In the genomic region with DNA sequence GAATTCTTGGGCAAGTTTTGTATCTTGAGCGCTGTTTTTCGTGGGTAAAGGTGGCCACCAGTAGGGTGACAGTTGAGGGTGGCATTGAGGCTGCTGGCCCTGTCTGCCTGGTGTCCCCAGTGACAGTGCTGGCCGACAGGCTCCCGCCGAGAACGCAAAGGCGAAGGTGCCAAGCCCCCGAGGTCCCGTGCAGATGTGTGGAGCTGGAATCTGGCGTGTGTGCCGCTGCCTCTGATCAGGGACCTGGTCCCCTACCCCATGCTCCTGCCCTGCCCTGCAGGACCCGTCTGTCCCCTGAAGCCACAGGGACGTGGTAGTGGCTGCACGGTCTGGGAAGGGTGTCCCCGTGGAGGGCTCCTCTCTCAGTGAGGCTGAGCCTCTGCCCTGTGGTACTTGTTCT, we compare ENCODE assay signal across 15 cellular contexts. TPM values are rescaled to one million over a fixed set of nuclear protein-coding genes. Genes with fewer than 3 reads are reported as not detected.
DNase-seq lines count a peak whose midpoint lies in the region; ATAC-seq and TF ChIP-seq lines count a peak whose summit lies in the region.
"Had no signal": no experiment of that assay in that cellular context is flagged by ENCODE, and none has a peak within 500 bp of the region (broad histone marks: within the 10 kb centered on the region; RNA-seq: fewer than 3 reads in every experiment).

No MANE protein-coding gene starts in this region.

- H3K4me3 Mint-ChIP-seq in CD14-positive monocyte = no peak overlapping the region
- peak overlapping the region; percentile 23 for H3K4me3 Mint-ChIP-seq in activated naive CD8-positive, alpha-beta T cell treated with anti-CD3 and anti-CD28 coated beads for 36 hours
- peak overlapping the region; percentile 97 for H3K4me3 Mint-ChIP-seq in natural killer cell treated with Interleukin-12 subunit alpha and Interleukin-12 subunit beta and Interleukin-15 and Interleukin-18, amount 100 ng/mL, for 72 hours

- peaks cover 39 to 52% of the 10 kb centered on the region in 2 donors for H3K36me3 Mint-ChIP-seq in CD14-positive monocyte
- peaks cover 29% of the 10 kb centered on the region for H3K36me3 Mint-ChIP-seq in activated naive CD8-positive, alpha-beta T cell treated with anti-CD3 and anti-CD28 coated beads for 36 hours
- peaks cover 7% of the 10 kb centered on the region for H3K36me3 Mint-ChIP-seq in natural killer cell treated with Interleukin-12 subunit alpha and Interleukin-12 subunit beta and Interleukin-15 and Interleukin-18, amount 100 ng/mL, for 72 hours

- DNase-seq in CD14-positive monocyte (ENCODE audit: low spot score) (no peak), GM06990 (ENCODE audit: extremely low read depth, insufficient read length) (peak; percentile 13), NCI-H345 (lab: John Stamatoyannopoulos, UW) (no peak), EL (no peak), NCI-H2196 (lab: John Stamatoyannopoulos, UW; ENCODE audit: unreplicated experiment) (no peak)
- DNase-seq in activated naive CD8-positive, alpha-beta T cell treated with anti-CD3 and anti-CD28 coated beads for 36 hours = no peak
- no peak for DNase-seq in natural killer cell treated with Interleukin-12 subunit alpha and Interleukin-12 subunit beta and Interleukin-15 and Interleukin-18, amount 100 ng/mL, for 72 hours (ENCODE audit: low spot score)
- DNase-seq: brain microvascular endothelial cell; effector CD4-positive, alpha-beta T cell; GOT3; MG63; NCI-H2029 treated with DMSO at 0.1 percent for 48 hours; NCI-H82 had no signal

- peaks cover 31% of the 10 kb centered on the region for H3K4me1 Mint-ChIP-seq in CD14-positive monocyte
- H3K4me1 Mint-ChIP-seq in activated naive CD8-positive, alpha-beta T cell treated with anti-CD3 and anti-CD28 coated beads for 36 hours = peaks cover 18% of the 10 kb centered on the region
- H3K4me1 Mint-ChIP-seq in natural killer cell treated with Interleukin-12 subunit alpha and Interleukin-12 subunit beta and Interleukin-15 and Interleukin-18, amount 100 ng/mL, for 72 hours (ENCODE audit: low read depth in 2 of 2) = peaks cover 19 to 29% of the 10 kb centered on the region in 2 donors

- TF ChIP-seq CTCF in CD14-positive monocyte (IDR thresholded peaks at IDR 0.05) (no peak), GM06990 (IDR thresholded peaks at IDR 0.05; ENCODE audit: insufficient read depth, low read length, poor library complexity, severe bottlenecking) (no peak)

- H3K27ac Mint-ChIP-seq in CD14-positive monocyte = peak overlapping the region in 4 of 7 donors; percentile 13 to 69 (median 53)
- peak overlapping the region; percentile 28 for H3K27ac Mint-ChIP-seq in activated naive CD8-positive, alpha-beta T cell treated with anti-CD3 and anti-CD28 coated beads for 36 hours
- H3K27ac Mint-ChIP-seq in natural killer cell treated with Interleukin-12 subunit alpha and Interleukin-12 subunit beta and Interleukin-15 and Interleukin-18, amount 100 ng/mL, for 72 hours = no peak overlapping the region

- H3K36me3 ChIP-seq in GM06990 (ENCODE audit: control insufficient read depth, insufficient read depth, low read length) = peaks cover 36% of the 10 kb centered on the region

- intact Hi-C loops in CD14-positive monocyte (cut with micrococcal nuclease) = loop anchor here in 1 of 2 donors (5.0 kb wide), 1 partner anchor 34 kb away; no protein-coding TSS in a partner anchor

- H3K27me3 Mint-ChIP-seq in CD14-positive monocyte (ENCODE audit: low read depth in 3 of 3) = no peaks in the 10 kb centered on the region
- H3K27me3 Mint-ChIP-seq in activated naive CD8-positive, alpha-beta T cell treated with anti-CD3 and anti-CD28 coated beads for 36 hours = no peaks in the 10 kb centered on the region
- no peaks in the 10 kb centered on the region for H3K27me3 Mint-ChIP-seq in natural killer cell treated with Interleukin-12 subunit alpha and Interleukin-12 subunit beta and Interleukin-15 and Interleukin-18, amount 100 ng/mL, for 72 hours

- H3K4me3 ChIP-seq in GM06990 (replicated peaks; ENCODE audit: low read depth, low read length) = no peak overlapping the region
- H3K4me3 ChIP-seq: MG63 had no signal

- no peaks in the 10 kb centered on the region for H3K27me3 ChIP-seq in GM06990 (replicated peaks; ENCODE audit: control insufficient read depth, insufficient read depth, low read length)
- H3K27me3 ChIP-seq: brain microvascular endothelial cell, MG63 had no signal

- peaks cover 0 to 2% (median 0%) of the 10 kb centered on the region in 7 donors for H3K9me3 Mint-ChIP-seq in CD14-positive monocyte
- H3K9me3 Mint-ChIP-seq in activated naive CD8-positive, alpha-beta T cell treated with anti-CD3 and anti-CD28 coated beads for 36 hours = peaks cover 5% of the 10 kb centered on the region
- H3K9me3 Mint-ChIP-seq in natural killer cell treated with Interleukin-12 subunit alpha and Interleukin-12 subunit beta and Interleukin-15 and Interleukin-18, amount 100 ng/mL, for 72 hours = no peaks in the 10 kb centered on the region

- ATAC-seq in natural killer cell treated with Interleukin-12 subunit alpha and Interleukin-12 subunit beta and Interleukin-15 and Interleukin-18, amount 100 ng/mL, for 72 hours = no peak

RNA-seq across cellular contexts. Expression of a gene that starts 3.5 kb away (rescaled TPM):
- polyA plus RNA-seq in CD14-positive monocyte = 10 to 100 TPM; 76.8 to 88.8 TPM
- 100 to 1,000 TPM; 280 to 282 TPM for total RNA-seq in activated naive CD8-positive, alpha-beta T cell treated with anti-CD3 and anti-CD28 coated beads for 36 hours
- 100 to 1,000 TPM; 202 to 246 TPM for total RNA-seq in natural killer cell treated with Interleukin-12 subunit alpha and Interleukin-12 subunit beta and Interleukin-15 and Interleukin-18, amount 100 ng/mL, for 72 hours

RNA-seq across cellular contexts. Expression of a gene that starts 20.5 kb away (rescaled TPM):
- polyA plus RNA-seq in CD14-positive monocyte = not detected
- under 1 TPM; 0.12 to 0.46 TPM for total RNA-seq in activated naive CD8-positive, alpha-beta T cell treated with anti-CD3 and anti-CD28 coated beads for 36 hours
- total RNA-seq in natural killer cell treated with Interleukin-12 subunit alpha and Interleukin-12 subunit beta and Interleukin-15 and Interleukin-18, amount 100 ng/mL, for 72 hours = under 1 TPM; 0.17 to 0.31 TPM

RNA-seq across cellular contexts. Expression of a gene that starts 38.8 kb away (rescaled TPM):
- polyA plus RNA-seq in CD14-positive monocyte = 10 to 100 TPM; 48.2 to 73.1 TPM
- total RNA-seq in activated naive CD8-positive, alpha-beta T cell treated with anti-CD3 and anti-CD28 coated beads for 36 hours = 10 to 100 TPM; 80.3 to 82.6 TPM
- 100 to 1,000 TPM in 1 of 2 donors, 10 to 100 TPM in 1; 57.4 to 108 TPM for total RNA-seq in natural killer cell treated with Interleukin-12 subunit alpha and Interleukin-12 subunit beta and Interleukin-15 and Interleukin-18, amount 100 ng/mL, for 72 hours

RNA-seq across cellular contexts. Expression of a gene that starts 38.8 kb away (rescaled TPM):
- polyA plus RNA-seq in CD14-positive monocyte = 10 to 100 TPM; 74.7 to 82.5 TPM
- 10 to 100 TPM; 19.2 to 19.7 TPM for total RNA-seq in activated naive CD8-positive, alpha-beta T cell treated with anti-CD3 and anti-CD28 coated beads for 36 hours
- total RNA-seq in natural killer cell treated with Interleukin-12 subunit alpha and Interleukin-12 subunit beta and Interleukin-15 and Interleukin-18, amount 100 ng/mL, for 72 hours = 10 to 100 TPM; 36.1 to 38.9 TPM

RNA-seq across cellular contexts. Expression of a gene that starts 57.0 kb away (rescaled TPM):
- polyA plus RNA-seq in CD14-positive monocyte = not detected
- total RNA-seq in activated naive CD8-positive, alpha-beta T cell treated with anti-CD3 and anti-CD28 coated beads for 36 hours = not detected
- total RNA-seq in natural killer cell treated with Interleukin-12 subunit alpha and Interleukin-12 subunit beta and Interleukin-15 and Interleukin-18, amount 100 ng/mL, for 72 hours = not detected
- total RNA-seq: G401, mesenteric fat pad had no signal

Comparison
In these comparisons a context has a peak if more than half of its experiments do, and no peak if none do; other contexts are left out.
1. H3K27ac Mint-ChIP-seq: peak in CD14-positive monocyte (4 of 7) and activated naive CD8-positive, alpha-beta T cell treated with anti-CD3 and anti-CD28 coated beads for 36 hours (single experiment); none in natural killer cell treated with Interleukin-12 subunit alpha and Interleukin-12 subunit beta and Interleukin-15 and Interleukin-18, amount 100 ng/mL, for 72 hours (0 of 2).
2. H3K4me3 Mint-ChIP-seq: peak in activated naive CD8-positive, alpha-beta T cell treated with anti-CD3 and anti-CD28 coated beads for 36 hours (single experiment) and natural killer cell treated with Interleukin-12 subunit alpha and Interleukin-12 subunit beta and Interleukin-15 and Interleukin-18, amount 100 ng/mL, for 72 hours (single experiment); none in CD14-positive monocyte (0 of 2).